In the genomic region with DNA sequence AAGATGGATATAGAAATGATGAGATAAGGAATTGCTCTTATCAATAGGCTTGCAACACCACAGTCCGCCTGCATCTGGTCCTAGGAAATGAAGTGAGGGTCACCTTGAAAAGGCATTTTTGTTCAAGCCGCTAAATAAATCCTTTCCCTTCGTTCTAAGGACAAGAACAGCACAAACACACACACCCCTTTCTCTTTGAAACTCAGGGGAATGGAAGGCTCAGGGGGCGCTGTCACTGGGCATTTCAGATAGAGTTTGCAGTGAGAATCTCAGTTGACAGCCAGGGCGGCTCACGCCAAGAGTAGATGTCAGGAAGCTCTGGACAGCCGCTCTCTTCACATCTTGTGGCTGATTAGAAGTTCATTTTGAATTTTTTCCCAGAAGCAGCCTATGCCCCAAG, we compare ENCODE assay signal across 1 cellular context.
TF ChIP-seq lines count a peak whose summit lies in the region.

No MANE protein-coding gene starts in this region.

TF ChIP-seq in WTC11, 78 proteins besides CTCF, POLR2A, EP300 and RAD21 (continued from another document):
- TF ChIP-seq FOXP4 (CRISPR knock-in tag; IDR thresholded peaks at IDR 0.05) = no peak
- TF ChIP-seq USF1 (CRISPR knock-in tag; IDR thresholded peaks at IDR 0.05) = no peak
- no peak for TF ChIP-seq ZNF423 (CRISPR knock-in tag; IDR thresholded peaks at IDR 0.05)
